20 cellular contexts compared by ENCODE assay signal in genomic region chr11:823441-824291, GRCh38. TPM values are rescaled to one million over a fixed set of nuclear protein-coding genes. Genes with fewer than 3 reads are reported as not detected.
DNase-seq lines count a peak whose midpoint lies in the region; TF ChIP-seq lines count a peak whose summit lies in the region.
"Had no signal": no experiment of that assay in that cellular context is flagged by ENCODE, and none has a peak within 500 bp of the region (broad histone marks: within the 10 kb centered on the region; RNA-seq: fewer than 3 reads in every experiment).

No MANE protein-coding gene starts in this region.

- peak overlapping the region; percentile 37 for H3K4me3 ChIP-seq in LNCaP clone FGC (ENCODE audit: low read depth, low read length)
- no peak overlapping the region for H3K4me3 ChIP-seq in transverse colon
- H3K4me3 ChIP-seq: GM12878, upper lobe of left lung had no signal

- TF ChIP-seq EP300 in transverse colon (IDR thresholded peaks at IDR 0.05; ENCODE audit: low read depth): no peak

- peak; percentile 31 for DNase-seq in DMS79 treated with DMSO at 0.1 percent for 48 hours (lab: John Stamatoyannopoulos, UW)
- DNase-seq in DMS79 (lab: John Stamatoyannopoulos, UW): no peak
- DNase-seq in LNCaP clone FGC (ENCODE audit: low read depth): no peak
- peak; percentile 15 for DNase-seq in glutamatergic neuron
- DNase-seq in GDM1 (lab: John Stamatoyannopoulos, UW): no peak
- DNase-seq in transverse colon: no peak
- DNase-seq: 8988T; activated CD8-positive, alpha-beta T cell treated with anti-CD3 and anti-CD28 coated beads, Interleukin-2, amount 10 ng/mL, durations not matched to agents 7 days and 5 days; activated T-cell treated with anti-CD3 and anti-CD28 coated beads, Interleukin-2, amount 50 U/mL, for 72 hours; BE2C; Calu3; Karpas-422; midbrain; NCI-H1048; T-helper 9 cell had no signal

- no peak overlapping the region for H3K4me3 Mint-ChIP-seq in glutamatergic neuron (ENCODE audit: unreplicated experiment)
- H3K4me3 Mint-ChIP-seq: activated CD8-positive, alpha-beta T cell treated with anti-CD3 and anti-CD28 coated beads, Interleukin-2, amount 10 ng/mL, durations not matched to agents 7 days and 5 days; activated T-cell treated with anti-CD3 and anti-CD28 coated beads, Interleukin-2, amount 50 U/mL, for 72 hours; stimulated activated naive CD8-positive, alpha-beta T cell treated with anti-CD3 and anti-CD28 coated beads, Interleukin-15, Interleukin-2, amounts not matched to agents 100 ng/mL and 50 ng/mL, for 24 hours had no signal

- peaks cover 8% of the 10 kb centered on the region for H3K4me1 Mint-ChIP-seq in glutamatergic neuron (ENCODE audit: low read depth, unreplicated experiment)

- peaks cover 21 to 80% (median 71%) of the 10 kb centered on the region in 4 donors for H3K4me1 ChIP-seq in transverse colon
- H3K4me1 ChIP-seq: BE2C had no signal

- intact Hi-C loops in transverse colon (cut with DNase I; ENCODE audit: low total_unique reads): no loop called here

- no peak overlapping the region for H3K27ac Mint-ChIP-seq in glutamatergic neuron (ENCODE audit: unreplicated experiment)
- H3K27ac Mint-ChIP-seq: activated CD8-positive, alpha-beta T cell treated with anti-CD3 and anti-CD28 coated beads, Interleukin-2, amount 10 ng/mL, durations not matched to agents 7 days and 5 days; activated naive CD4-positive, alpha-beta T cell treated with anti-CD3 and anti-CD28 coated beads, Interleukin-2, amount 50 U/mL, for 72 hours; activated T-cell treated with anti-CD3 and anti-CD28 coated beads, Interleukin-2, amount 50 U/mL, for 72 hours; nephron; stimulated activated naive CD8-positive, alpha-beta T cell treated with anti-CD3 and anti-CD28 coated beads, Interleukin-15, Interleukin-2, amounts not matched to agents 100 ng/mL and 50 ng/mL, for 24 hours had no signal

- TF ChIP-seq CTCF in LNCaP clone FGC (IDR thresholded peaks at IDR 0.05; ENCODE audit: control insufficient read depth, extremely low read depth, insufficient read depth): no peak
- TF ChIP-seq CTCF in glutamatergic neuron (IDR thresholded peaks at IDR 0.05; ENCODE audit: partially characterized antibody, unreplicated experiment): no peak
- TF ChIP-seq CTCF in transverse colon (IDR thresholded peaks at IDR 0.05): no peak

- in situ Hi-C loops in transverse colon (cut with MboI; ENCODE audit: low pct_ligation_motif_present in 1 of 4, low pct_unique_long_range_greater_than_20kb in 1 of 4, low sequenced_read_pairs in 3 of 4): no loop called here

- H3K9me3 Mint-ChIP-seq in glutamatergic neuron (ENCODE audit: unreplicated experiment): peaks cover 3% of the 10 kb centered on the region
- H3K9me3 Mint-ChIP-seq: activated naive CD4-positive, alpha-beta T cell treated with anti-CD3 and anti-CD28 coated beads, Interleukin-2, amount 50 U/mL, for 72 hours; activated T-cell treated with anti-CD3 and anti-CD28 coated beads, Interleukin-2, amount 50 U/mL, for 72 hours; nephron; stimulated activated naive CD8-positive, alpha-beta T cell treated with anti-CD3 and anti-CD28 coated beads, Interleukin-15, Interleukin-2, amounts not matched to agents 100 ng/mL and 50 ng/mL, for 24 hours had no signal

- H3K27me3 Mint-ChIP-seq in glutamatergic neuron (ENCODE audit: unreplicated experiment): peaks cover 13% of the 10 kb centered on the region

- H3K36me3 ChIP-seq in transverse colon: peaks cover 0 to 14% (median 0%) of the 10 kb centered on the region in 4 donors
- H3K36me3 ChIP-seq: BE2C had no signal

- TF ChIP-seq POLR2A in transverse colon (IDR thresholded peaks at IDR 0.05): no peak

- no peaks in the 10 kb centered on the region for H3K36me3 Mint-ChIP-seq in glutamatergic neuron (ENCODE audit: unreplicated experiment)

- peaks cover 36% of the 10 kb centered on the region for H3K27me3 ChIP-seq in transverse colon
- H3K27me3 ChIP-seq: upper lobe of left lung had no signal

- H3K9me3 ChIP-seq in transverse colon: no peaks in the 10 kb centered on the region
- H3K9me3 ChIP-seq: BE2C, upper lobe of left lung had no signal

- 91% methylated on average over 53 of the region's 53 CpGs; no CpG with 5 or more reads in 1 of the 2 donors for WGBS in transverse colon (ENCODE audit: low coverage in 1 of 2), 2 donors

- peak overlapping the region in 1 of 4 donors; percentile 95 for H3K27ac ChIP-seq in transverse colon

RNA-seq across cellular contexts. Expression of gene CRACR2B, which starts 4.1 kb away (rescaled TPM):
- total RNA-seq in glutamatergic neuron (ENCODE audit: unreplicated experiment) (19.7 TPM), transverse colon (100 to 1,000 TPM in 3 of 4 donors, 10 to 100 TPM in 1; 82.7 to 373 (median 210) TPM)

RNA-seq across cellular contexts. Expression of gene PNPLA2, which starts 5.0 kb away (rescaled TPM):
- total RNA-seq in glutamatergic neuron (ENCODE audit: unreplicated experiment): 32.3 TPM
- total RNA-seq in transverse colon: 100 to 1,000 TPM in 3 of 4 donors, 10 to 100 TPM in 1; 61.7 to 821 (median 134) TPM

RNA-seq across cellular contexts. Expression of gene CD151, which starts 9.1 kb away (rescaled TPM):
- total RNA-seq in glutamatergic neuron (ENCODE audit: unreplicated experiment) (346 TPM), transverse colon (100 to 1,000 TPM; 252 to 650 (median 429) TPM)

RNA-seq across cellular contexts. Expression of gene RPLP2, which starts 13.9 kb away (rescaled TPM):
- total RNA-seq in glutamatergic neuron (ENCODE audit: unreplicated experiment): 997 TPM
- total RNA-seq in transverse colon: 100 to 1,000 TPM; 273 to 670 (median 466) TPM

RNA-seq across cellular contexts. Expression of gene PIDD1, which starts 18.6 kb away (rescaled TPM):
- total RNA-seq in glutamatergic neuron (ENCODE audit: unreplicated experiment): 37.0 TPM
- total RNA-seq in transverse colon: 100 to 1,000 TPM in 2 of 4 donors, 10 to 100 TPM in 2; 26.0 to 185 (median 70.5) TPM

Comparison
In these comparisons a context has a peak if more than half of its experiments do, and no peak if none do; other contexts are left out.
1. DNase-seq: peak in DMS79 treated with DMSO at 0.1 percent for 48 hours (single experiment) and glutamatergic neuron (single experiment); none in DMS79 (single experiment), LNCaP clone FGC (single experiment), GDM1 (single experiment) and transverse colon (single experiment).